Comparison of ENCODE assay signal across 1 cellular context in genomic region chr22:18044548-18045271, GRCh38.
TF ChIP-seq lines count a peak whose summit lies in the region.

No MANE protein-coding gene starts in this region.

TF ChIP-seq in SK-N-SH, 30 proteins besides CTCF, POLR2A, EP300 and RAD21 (continued from another document):
- TF ChIP-seq JUND (IDR thresholded peaks at IDR 0.05) (no peak), RXRA (IDR thresholded peaks at IDR 0.05; ENCODE audit: borderline replicate concordance, low read depth) (no peak), FOXM1 (IDR thresholded peaks at IDR 0.05; ENCODE audit: low read depth) (no peak), TCF12 (IDR thresholded peaks at IDR 0.05) (no peak)
